5 cellular contexts compared by ENCODE assay signal in the genomic region with DNA sequence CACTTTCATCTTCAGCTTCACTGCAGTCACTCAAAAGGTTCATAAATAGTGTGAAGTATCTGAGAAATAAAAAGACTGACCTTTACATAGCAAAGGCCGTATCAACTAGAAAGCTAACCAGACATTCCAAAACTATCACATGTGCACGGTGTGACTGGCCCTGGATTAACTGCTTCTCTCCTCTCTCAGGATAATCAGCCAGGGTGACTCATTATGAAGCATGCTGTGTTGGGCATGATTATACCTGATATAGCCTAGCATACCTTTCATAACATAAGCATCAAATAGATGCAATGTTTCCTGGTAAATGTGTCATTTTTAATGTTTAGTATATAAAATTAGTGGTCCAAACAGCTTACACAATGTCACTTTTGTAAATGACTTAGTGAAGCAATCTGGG.
DNase-seq lines count a peak whose midpoint lies in the region; ATAC-seq, FAIRE-seq and TF ChIP-seq lines count a peak whose summit lies in the region.
"Not testable (repeated sequence)": the region's sequence is repeated elsewhere in the genome, so short reads cannot be mapped to it uniquely, and the experiment has no call there.

No MANE protein-coding gene starts in this region.

- TF ChIP-seq POLR2A in A549 (IDR thresholded peaks at IDR 0.05; ENCODE audit: low read length), result not testable (repeated sequence)

- H3K4me3 ChIP-seq in A549; RWPE2 (ENCODE audit: severe bottlenecking); bronchial epithelial cell (ENCODE audit: low read depth, low read length); keratinocyte (ENCODE audit: control insufficient read depth in 2 of 3, extremely low read depth in 1 of 3, insufficient read depth in 2 of 3, low read depth in 1 of 3, low read length in 3 of 3): not testable (repeated sequence)

- not testable (repeated sequence) for H3K4me3 Mint-ChIP-seq in activated CD4-positive, alpha-beta T cell treated with anti-CD3 and anti-CD28 coated beads for 36 hours

- POLR2A ChIA-PET in A549 (lab: Yijun Ruan, JAX); activated CD4-positive, alpha-beta T cell treated with anti-CD3 and anti-CD28 coated beads for 36 hours (lab: Charles Lee): not testable (repeated sequence)

- H3K4me1 ChIP-seq in A549; RWPE2 (ENCODE audit: insufficient read depth, poor library complexity, severe bottlenecking); keratinocyte (ENCODE audit: control insufficient read depth, extremely low read depth, insufficient read depth, low read length): not testable (repeated sequence)

- H3K9me3 Mint-ChIP-seq in activated CD4-positive, alpha-beta T cell treated with anti-CD3 and anti-CD28 coated beads for 36 hours (ENCODE audit: low read depth), result not testable (repeated sequence)

- intact Hi-C loops in activated CD4-positive, alpha-beta T cell treated with anti-CD3 and anti-CD28 coated beads for 36 hours (cut with DNase I, micrococcal nuclease), result not testable (repeated sequence)

- not testable (repeated sequence) for H4K20me1 ChIP-seq in keratinocyte (ENCODE audit: control insufficient read depth, extremely low read depth, insufficient read depth, low read length)

- H3K36me3 Mint-ChIP-seq in activated CD4-positive, alpha-beta T cell treated with anti-CD3 and anti-CD28 coated beads for 36 hours (ENCODE audit: low read depth), result not testable (repeated sequence)

- not testable (repeated sequence) for TF ChIP-seq EP300 in A549 (IDR thresholded peaks at IDR 0.05)

- H2AFZ ChIP-seq in keratinocyte (ENCODE audit: control insufficient read depth, low read length), result not testable (repeated sequence)

- not testable (repeated sequence) for H3K9me1 ChIP-seq in keratinocyte (ENCODE audit: control insufficient read depth, extremely low read depth, insufficient read depth, low read length)

- TF ChIP-seq RAD21 in A549 (conservative IDR thresholded peaks at IDR 0.05 in 1 of 2, IDR thresholded peaks at IDR 0.05 in 1 of 2), result not testable (repeated sequence)

- not testable (repeated sequence) for H3K27ac ChIP-seq in A549; RWPE2 (ENCODE audit: poor library complexity, severe bottlenecking); keratinocyte (ENCODE audit: control insufficient read depth, insufficient read depth, low read length)

- not testable (repeated sequence) for H3K79me2 ChIP-seq in keratinocyte (ENCODE audit: control insufficient read depth, insufficient read depth, low read length)

- H3K27me3 Mint-ChIP-seq in activated CD4-positive, alpha-beta T cell treated with anti-CD3 and anti-CD28 coated beads for 36 hours, result not testable (repeated sequence)

- no CpG with 5 or more reads among the region's 2 CpGs for WGBS in A549 (ENCODE audit: missing lambda C conversion rate)

- H3K4me1 Mint-ChIP-seq in activated CD4-positive, alpha-beta T cell treated with anti-CD3 and anti-CD28 coated beads for 36 hours, result not testable (repeated sequence)

- not testable (repeated sequence) for H3K27me3 ChIP-seq in RWPE2 (ENCODE audit: insufficient read depth, poor library complexity, severe bottlenecking); bronchial epithelial cell (ENCODE audit: control insufficient read depth, insufficient read depth, low read length); keratinocyte (ENCODE audit: control insufficient read depth, extremely low read depth, insufficient read depth, low read length)

- not testable (repeated sequence) for H3K9me3 ChIP-seq in A549; RWPE2 (ENCODE audit: severe bottlenecking); keratinocyte (ENCODE audit: control insufficient read depth, low read depth, low read length)

- not testable (repeated sequence) for H3K9ac ChIP-seq in keratinocyte (ENCODE audit: control insufficient read depth, extremely low read depth, insufficient read depth, low read length)

- H3K4me2 ChIP-seq in A549; keratinocyte (ENCODE audit: control insufficient read depth, extremely low read depth, insufficient read depth, low read depth, low read length): not testable (repeated sequence)

- not testable (repeated sequence) for ATAC-seq in A549
- ATAC-seq in RWPE2 (ENCODE audit: low read depth), result peak; percentile 100
- peak; percentile 44 for ATAC-seq in activated CD4-positive, alpha-beta T cell treated with anti-CD3 and anti-CD28 coated beads for 36 hours

- H3K36me3 ChIP-seq in RWPE2 (ENCODE audit: low read depth); bronchial epithelial cell (ENCODE audit: control insufficient read depth, insufficient read depth, low read length); keratinocyte (ENCODE audit: control insufficient read depth in 2 of 2, extremely low read depth in 1 of 2, insufficient read depth in 2 of 2, low read length in 2 of 2): not testable (repeated sequence)

- FAIRE-seq in A549 (lab: Jason Lieb, UNC) (peak; percentile 28), bronchial epithelial cell (lab: Jason Lieb, UNC) (peak; percentile 97), keratinocyte (lab: Jason Lieb, UNC) (peak; percentile 81)

- not testable (repeated sequence) for DNase-seq in A549 (ENCODE audit: low read depth in 1 of 2, low spot score in 1 of 2); RWPE2 (ENCODE audit: low spot score); activated CD4-positive, alpha-beta T cell treated with anti-CD3 and anti-CD28 coated beads for 36 hours; bronchial epithelial cell (ENCODE audit: low read depth); keratinocyte (ENCODE audit: low read depth, low spot score)

- CTCF ChIA-PET in A549 (lab: Yijun Ruan, JAX); activated CD4-positive, alpha-beta T cell treated with anti-CD3 and anti-CD28 coated beads for 36 hours (lab: Charles Lee): not testable (repeated sequence)

- dilution Hi-C loops in keratinocyte (cut with MboI; ENCODE audit: extremely low pct_ligation_motif_present, low sequenced_read_pairs), result not testable (repeated sequence)

- not testable (repeated sequence) for TF ChIP-seq CTCF in A549 (IDR thresholded peaks at IDR 0.05); RWPE2 (IDR thresholded peaks at IDR 0.05; ENCODE audit: poor library complexity, severe bottlenecking); bronchial epithelial cell (IDR thresholded peaks at IDR 0.05; ENCODE audit: insufficient read depth, low read length, severe bottlenecking); keratinocyte (optimal IDR thresholded peaks at IDR 0.05 in 1 of 3, IDR thresholded peaks at IDR 0.05 in 1 of 3, conservative IDR thresholded peaks at IDR 0.05 in 1 of 3; ENCODE audit: extremely low read depth in 1 of 3, insufficient read depth in 2 of 3, low read length in 3 of 3)

- H3K27ac Mint-ChIP-seq in activated CD4-positive, alpha-beta T cell treated with anti-CD3 and anti-CD28 coated beads for 36 hours, result not testable (repeated sequence)
